Comparison of ENCODE assay signal across 1 cellular context in genomic region chr6:79239538-79240168, GRCh38.
TF ChIP-seq lines count a peak whose summit lies in the region.

No MANE protein-coding gene starts in this region.

TF ChIP-seq in GM12878, 131 proteins besides CTCF, POLR2A, EP300 and RAD21 (continued from another document and continues in another):
- TF ChIP-seq CUX1 (IDR thresholded peaks at IDR 0.05; ENCODE audit: insufficient replicate concordance, low read depth, low read length) (no peak), RAD51 (IDR thresholded peaks at IDR 0.05) (no peak), SMAD1 (IDR thresholded peaks at IDR 0.05; ENCODE audit: low read depth, partially characterized antibody) (no peak), ZZZ3 (IDR thresholded peaks at IDR 0.05; ENCODE audit: control insufficient read depth, insufficient read length, low read depth) (no peak), STAT3 (IDR thresholded peaks at IDR 0.05; ENCODE audit: low read depth, low read length) (no peak), CBX3 (IDR thresholded peaks at IDR 0.05; ENCODE audit: borderline replicate concordance, low read depth) (no peak), RBBP5 (conservative IDR thresholded peaks at IDR 0.05) (no peak), YBX1 (IDR thresholded peaks at IDR 0.05) (no peak), ZNF207 (IDR thresholded peaks at IDR 0.05; ENCODE audit: borderline replicate concordance) (no peak), ESRRA (IDR thresholded peaks at IDR 0.05; ENCODE audit: low read length) (no peak), FOS (IDR thresholded peaks at IDR 0.05; ENCODE audit: borderline replicate concordance, extremely low read depth, insufficient read length) (no peak), EGR1 (IDR thresholded peaks at IDR 0.05; ENCODE audit: borderline replicate concordance in 1 of 2, low read depth in 2 of 2, low read length in 2 of 2) (no peak), FOXM1 (IDR thresholded peaks at IDR 0.05; ENCODE audit: low read depth, low read length) (no peak), ZNF592 (IDR thresholded peaks at IDR 0.05) (no peak), EZH2 (IDR thresholded peaks at IDR 0.05; ENCODE audit: borderline replicate concordance, control insufficient read depth, low read depth, low read length) (no peak), GABPA (IDR thresholded peaks at IDR 0.05; ENCODE audit: low read depth) (no peak), NFXL1 (IDR thresholded peaks at IDR 0.05; ENCODE audit: borderline replicate concordance) (no peak), PKNOX1 (IDR thresholded peaks at IDR 0.05) (no peak), E2F8 (IDR thresholded peaks at IDR 0.05; ENCODE audit: low read depth, partially characterized antibody) (no peak), SRF (IDR thresholded peaks at IDR 0.05; ENCODE audit: low read depth in 2 of 2, low read length in 2 of 2) (no peak), JUNB (IDR thresholded peaks at IDR 0.05) (peak; percentile 87), BACH1 (IDR thresholded peaks at IDR 0.05; ENCODE audit: borderline replicate concordance) (no peak), KLF5 (IDR thresholded peaks at IDR 0.05; ENCODE audit: partially characterized antibody) (no peak), ASH2L (IDR thresholded peaks at IDR 0.05; ENCODE audit: borderline replicate concordance, low read depth) (no peak), ZBTB11 (CRISPR knock-in tag; IDR thresholded peaks at IDR 0.05) (no peak), HDAC2 (IDR thresholded peaks at IDR 0.05) (no peak), KDM1A (IDR thresholded peaks at IDR 0.05; ENCODE audit: borderline replicate concordance) (no peak), NFYA (IDR thresholded peaks at IDR 0.05; ENCODE audit: borderline replicate concordance, low read depth, low read length) (no peak), RELA (IDR thresholded peaks at IDR 0.05; ENCODE audit: borderline replicate concordance, partially characterized antibody) (no peak), ZBTB40 (IDR thresholded peaks at IDR 0.05; ENCODE audit: borderline replicate concordance) (no peak), PRDM15 (CRISPR knock-in tag; IDR thresholded peaks at IDR 0.05) (no peak)
